ENCODE assay signal across 18 cellular contexts in the genomic region with DNA sequence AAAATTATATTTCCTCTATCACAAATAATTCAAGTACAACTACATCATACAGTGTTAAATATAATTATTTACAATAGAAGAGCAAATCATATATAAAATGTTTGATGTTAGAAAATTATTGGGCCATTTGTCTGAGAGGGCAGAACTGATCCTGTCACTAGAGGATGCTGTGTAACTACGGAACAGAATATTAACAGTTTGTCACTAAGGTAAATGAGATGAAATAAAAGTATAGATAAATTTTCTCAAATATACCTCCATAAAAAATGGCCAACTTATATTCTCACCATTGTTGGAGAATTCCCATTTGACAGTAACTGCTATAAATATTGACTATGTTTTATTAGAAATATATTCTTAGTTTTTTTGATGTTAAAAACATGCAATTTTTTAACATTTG.
DNase-seq lines count a peak whose midpoint lies in the region; ATAC-seq, FAIRE-seq and TF ChIP-seq lines count a peak whose summit lies in the region.
"Had no signal": no experiment of that assay in that cellular context is flagged by ENCODE, and none has a peak within 500 bp of the region (broad histone marks: within the 10 kb centered on the region; RNA-seq: fewer than 3 reads in every experiment).

No MANE protein-coding gene starts in this region.

- H3K4me1 Mint-ChIP-seq in nephron progenitor cell: no peaks in the 10 kb centered on the region
- H3K4me1 Mint-ChIP-seq: activated CD4-positive, alpha-beta T cell treated with anti-CD3 and anti-CD28 coated beads, Interleukin-2, amount 10 ng/mL, durations not matched to agents 7 days and 5 days; IgD-negative memory B cell had no signal

- 53 to 60% (median 58%) methylated on average over 1 of the region's 1 CpG for WGBS in ovary, 3 donors
- whole genome bisulfite sequencing in pancreas, 2 donors: 32 to 34% methylated on average over 1 of the region's 1 CpG

- ATAC-seq in pancreas: no peak
- ATAC-seq: effector memory CD8-positive, alpha-beta T cell had no signal

- no peaks in the 10 kb centered on the region for H3F3A ChIP-seq in MM.1S (ENCODE audit: insufficient read depth, low read length)

- no peak for TF ChIP-seq POLR2A in ovary (IDR thresholded peaks at IDR 0.05)

- no peak overlapping the region for H3K9ac ChIP-seq in MM.1S (ENCODE audit: low read length)
- H3K9ac ChIP-seq: parathyroid adenoma had no signal

- H3K27ac ChIP-seq in MM.1S (ENCODE audit: low read length) (no peak overlapping the region), brain microvascular endothelial cell (no peak overlapping the region), ovary (no peak overlapping the region), pancreas (no peak overlapping the region)
- H3K27ac ChIP-seq: parathyroid adenoma, PC-9 had no signal

- H3K4me1 ChIP-seq in MM.1S (ENCODE audit: low read length) (no peaks in the 10 kb centered on the region), ovary (ENCODE audit: insufficient read depth) (no peaks in the 10 kb centered on the region), pancreas (no peaks in the 10 kb centered on the region)
- H3K4me1 ChIP-seq: HAP-1, parathyroid adenoma had no signal

- no peaks in the 10 kb centered on the region for H3K27me3 ChIP-seq in MM.1S (replicated peaks; ENCODE audit: insufficient read depth, low read length)
- H3K27me3 ChIP-seq in brain microvascular endothelial cell (replicated peaks): no peaks in the 10 kb centered on the region
- no peaks in the 10 kb centered on the region for H3K27me3 ChIP-seq in ovary
- no peaks in the 10 kb centered on the region for H3K27me3 ChIP-seq in pancreas

- H3K4me3 Mint-ChIP-seq in nephron progenitor cell: no peak overlapping the region
- H3K4me3 Mint-ChIP-seq: activated CD4-positive, alpha-beta T cell treated with anti-CD3 and anti-CD28 coated beads, Interleukin-2, amount 10 ng/mL, durations not matched to agents 7 days and 5 days; effector memory CD8-positive, alpha-beta T cell; IgD-negative memory B cell had no signal

- intact Hi-C loops in ovary (cut with DNase I) (no loop called here), pancreas (cut with DNase I) (no loop called here)

- no peaks in the 10 kb centered on the region for H3K36me3 Mint-ChIP-seq in nephron progenitor cell (ENCODE audit: low read depth)
- H3K36me3 Mint-ChIP-seq: IgD-negative memory B cell had no signal

- TF ChIP-seq EP300 in ovary (IDR thresholded peaks at IDR 0.05): no peak

- no peaks in the 10 kb centered on the region for H3K9me3 ChIP-seq in MM.1S (replicated peaks; ENCODE audit: insufficient read depth, low read length)
- H3K9me3 ChIP-seq in ovary: no peaks in the 10 kb centered on the region
- no peaks in the 10 kb centered on the region for H3K9me3 ChIP-seq in pancreas
- H3K9me3 ChIP-seq: HAP-1 had no signal

- H3K4me3 ChIP-seq in MM.1S (ENCODE audit: low read length) (no peak overlapping the region), brain microvascular endothelial cell (ENCODE audit: low read depth, low read length) (no peak overlapping the region), ovary (no peak overlapping the region), pancreas (no peak overlapping the region)
- H3K4me3 ChIP-seq: HAP-1, PC-9 had no signal

- peak; percentile 56 for DNase-seq in DMS53 (lab: John Stamatoyannopoulos, UW)
- DNase-seq in MM.1S: no peak
- no peak for DNase-seq in brain microvascular endothelial cell
- no peak for DNase-seq in nephron progenitor cell
- DNase-seq in NCI-H2196 treated with DMSO at 0.1 percent for 48 hours (lab: John Stamatoyannopoulos, UW; ENCODE audit: unreplicated experiment): no peak
- DNase-seq in superior temporal gyrus (ENCODE audit: extremely low spot score): no peak
- DNase-seq in ovary: no peak
- no peak for DNase-seq in pancreas
- DNase-seq: activated CD4-positive, alpha-beta T cell treated with anti-CD3 and anti-CD28 coated beads, Interleukin-2, amount 10 ng/mL, durations not matched to agents 7 days and 5 days; effector memory CD8-positive, alpha-beta T cell; kidney glomerular epithelial cell; NCI-H2029 treated with DMSO at 0.1 percent for 48 hours; NCI-H524; PC-9; stimulated activated CD4-positive, alpha-beta T cell treated with anti-CD3 and anti-CD28 coated beads, Interleukin-2, amount 100 ng/mL, for 48 hours had no signal

- no peak overlapping the region for H3K4me2 ChIP-seq in MM.1S (ENCODE audit: low read depth, low read length)
- H3K4me2 ChIP-seq: PC-9 had no signal

- no peaks in the 10 kb centered on the region for H3K36me3 ChIP-seq in MM.1S (replicated peaks; ENCODE audit: insufficient read depth, low read length)
- no peaks in the 10 kb centered on the region for H3K36me3 ChIP-seq in brain microvascular endothelial cell (replicated peaks)
- H3K36me3 ChIP-seq in ovary: no peaks in the 10 kb centered on the region
- H3K36me3 ChIP-seq in pancreas: no peaks in the 10 kb centered on the region
- H3K36me3 ChIP-seq: HAP-1 had no signal

- in situ Hi-C loops in brain microvascular endothelial cell (cut with HindIII; ENCODE audit: low pct_ligation_motif_present, low sequenced_read_pairs): no loop called here

- H3K9me2 ChIP-seq in MM.1S (replicated peaks; ENCODE audit: insufficient read depth, low read length): no peaks in the 10 kb centered on the region

- 0 out of 2 replicates have a peak, but pooled peaks have one; percentile 8 for TF ChIP-seq CTCF in MM.1S (IDR thresholded peaks at IDR 0.05; ENCODE audit: low read length)
- peak; percentile 39 for TF ChIP-seq CTCF in brain microvascular endothelial cell (IDR thresholded peaks at IDR 0.05; ENCODE audit: low read depth, low read length, missing control alignments)
- TF ChIP-seq CTCF in nephron progenitor cell (IDR thresholded peaks at IDR 0.05): peak; percentile 24
- TF ChIP-seq CTCF in ovary (IDR thresholded peaks at IDR 0.05): no peak
- TF ChIP-seq CTCF in pancreas (IDR thresholded peaks at IDR 0.05): no peak

- H2AFZ ChIP-seq in MM.1S (ENCODE audit: low read length): no peak overlapping the region
- H2AFZ ChIP-seq: parathyroid adenoma, PC-9 had no signal

- H3K27ac Mint-ChIP-seq in nephron progenitor cell: no peak overlapping the region
- H3K27ac Mint-ChIP-seq: activated CD4-positive, alpha-beta T cell treated with anti-CD3 and anti-CD28 coated beads, Interleukin-2, amount 10 ng/mL, durations not matched to agents 7 days and 5 days; effector memory CD8-positive, alpha-beta T cell; IgD-negative memory B cell had no signal

- no peaks in the 10 kb centered on the region for H4K20me1 ChIP-seq in MM.1S (ENCODE audit: insufficient read depth, low read length)

- no peaks in the 10 kb centered on the region for H3K27me3 Mint-ChIP-seq in nephron progenitor cell (ENCODE audit: low read depth, poor library complexity)
- H3K27me3 Mint-ChIP-seq: activated CD4-positive, alpha-beta T cell treated with anti-CD3 and anti-CD28 coated beads, Interleukin-2, amount 10 ng/mL, durations not matched to agents 7 days and 5 days; effector memory CD8-positive, alpha-beta T cell; IgD-negative memory B cell had no signal

- H3K9me3 Mint-ChIP-seq in nephron progenitor cell: no peaks in the 10 kb centered on the region
- H3K9me3 Mint-ChIP-seq: activated CD4-positive, alpha-beta T cell treated with anti-CD3 and anti-CD28 coated beads, Interleukin-2, amount 10 ng/mL, durations not matched to agents 7 days and 5 days had no signal

- no peak for FAIRE-seq in pancreas (lab: Jason Lieb, UNC)

- no peaks in the 10 kb centered on the region for H3K79me2 ChIP-seq in MM.1S (ENCODE audit: low read length)
- H3K79me2 ChIP-seq: parathyroid adenoma had no signal

Comparison
In these comparisons a context has a peak if more than half of its experiments do, and no peak if none do; other contexts are left out.
1. CTCF ChIP-seq: peak in MM.1S (single experiment), brain microvascular endothelial cell (single experiment) and nephron progenitor cell (single experiment); none in ovary (0 of 3) and pancreas (0 of 4).